In the genomic region with DNA sequence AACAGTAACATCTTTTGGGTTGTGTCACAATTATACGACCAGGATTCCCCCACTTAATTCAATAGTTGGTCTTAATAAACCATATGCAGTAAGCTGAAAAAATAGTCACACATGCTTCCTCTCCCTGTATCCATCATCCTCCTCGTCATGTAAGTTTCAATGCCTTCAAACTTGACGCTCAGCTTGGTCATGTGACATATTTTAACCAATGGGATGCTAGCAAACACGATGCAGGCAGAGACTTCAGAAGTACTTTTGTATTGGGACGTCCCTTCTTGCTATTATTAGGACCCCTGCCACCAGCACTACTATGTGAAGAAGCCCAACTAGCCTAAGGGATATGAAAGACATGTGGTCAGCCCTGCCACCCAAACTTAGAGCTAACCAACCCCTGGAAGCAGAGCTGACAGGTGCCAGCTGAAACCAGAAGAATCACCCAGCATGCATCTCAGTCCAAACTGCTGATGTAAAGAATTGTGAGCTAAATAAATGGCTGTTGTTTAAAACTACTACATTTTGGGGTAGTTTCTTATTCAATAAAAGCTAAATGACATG, we compare ENCODE assay signal across 2 cellular contexts.
TF ChIP-seq lines count a peak whose summit lies in the region.

No MANE protein-coding gene starts in this region.

TF ChIP-seq in HEK293, 187 proteins besides CTCF, POLR2A, EP300 and RAD21:
- TF ChIP-seq ZNF518A (tag by site-specific recombination; conservative IDR thresholded peaks at IDR 0.05; ENCODE audit: low read depth) = no peak
- no peak for TF ChIP-seq ZNF514 (tag by site-specific recombination; IDR thresholded peaks at IDR 0.05)
- no peak for TF ChIP-seq ZNF654 (tag by site-specific recombination; IDR thresholded peaks at IDR 0.05; ENCODE audit: low read depth)
- no peak for TF ChIP-seq ZBTB44 (tag by site-specific recombination; IDR thresholded peaks at IDR 0.05)
- TF ChIP-seq ZNF335 (tag by site-specific recombination; conservative IDR thresholded peaks at IDR 0.05) = peak; percentile 37
- no peak for TF ChIP-seq ZNF423 (tag by site-specific recombination; IDR thresholded peaks at IDR 0.05)

TF ChIP-seq in K562, 482 proteins besides CTCF, POLR2A, EP300 and RAD21 (continued from another document):
- TF ChIP-seq TFE3 (CRISPR knock-in tag; IDR thresholded peaks at IDR 0.05) = peak; percentile 78
- no peak for TF ChIP-seq ZKSCAN8 (CRISPR knock-in tag; IDR thresholded peaks at IDR 0.05)
- 0 out of 2 replicates have a peak, but pooled peaks have one; percentile 5 for TF ChIP-seq CBFA2T2 (conservative IDR thresholded peaks at IDR 0.05)
- TF ChIP-seq PML (IDR thresholded peaks at IDR 0.05; ENCODE audit: low read length) = no peak
TF ChIP-seq in K562: peak in this region for 5.
